8 cellular contexts compared by ENCODE assay signal in genomic region chrX:54529166-54529558, GRCh38. TPM values are rescaled to one million over a fixed set of nuclear protein-coding genes. Genes with fewer than 3 reads are reported as not detected.
A peak's percentile ranks its signal among the peaks of the same experiment; 100 is the strongest.
DNase-seq lines count a peak whose midpoint lies in the region; ATAC-seq and TF ChIP-seq lines count a peak whose summit lies in the region.

No MANE protein-coding gene starts in this region.

- no peak for TF ChIP-seq CTCF in foreskin fibroblast (IDR thresholded peaks at IDR 0.05; ENCODE audit: low read depth, low read length)

- H3K4me1 ChIP-seq in SJSA1 (replicated peaks): peaks cover 3% of the 10 kb centered on the region

- peak overlapping the region; percentile 91 for H3K27ac Mint-ChIP-seq in stimulated activated memory B cell treated with anti-CD40 and anti-IgM and Interleukin-4, amounts not matched to agents 10 μg/mL and 1 μg/mL and 100 μg/mL, for 72 hours

- peak overlapping the region; percentile 90 for H3K27ac ChIP-seq in SJSA1

- no peaks in the 10 kb centered on the region for H3K27me3 Mint-ChIP-seq in stimulated activated memory B cell treated with anti-CD40 and anti-IgM and Interleukin-4, amounts not matched to agents 10 μg/mL and 1 μg/mL and 100 μg/mL, for 72 hours

- peaks cover 17% of the 10 kb centered on the region for H3K36me3 Mint-ChIP-seq in stimulated activated memory B cell treated with anti-CD40 and anti-IgM and Interleukin-4, amounts not matched to agents 10 μg/mL and 1 μg/mL and 100 μg/mL, for 72 hours

- H3K27me3 ChIP-seq in SJSA1 (replicated peaks): no peaks in the 10 kb centered on the region

- no peak for ATAC-seq in stimulated activated memory B cell treated with anti-CD40 and anti-IgM and Interleukin-4, amounts not matched to agents 10 μg/mL and 1 μg/mL and 100 μg/mL, for 72 hours
- ATAC-seq in GM18870 (IDR thresholded peaks at IDR 0.05; ENCODE audit: unreplicated experiment) (no peak), HG02970 (IDR thresholded peaks at IDR 0.05; ENCODE audit: low FRiP score, unreplicated experiment) (no peak)

- H3K9me3 ChIP-seq in SJSA1 (replicated peaks): no peaks in the 10 kb centered on the region

- H3K4me3 ChIP-seq in SJSA1: peak overlapping the region; percentile 75
- H3K4me3 ChIP-seq in foreskin fibroblast (ENCODE audit: low read depth in 1 of 2, low read length in 2 of 2): peak overlapping the region; percentile 65 to 88

- peaks cover 23% of the 10 kb centered on the region for H3K4me1 Mint-ChIP-seq in stimulated activated memory B cell treated with anti-CD40 and anti-IgM and Interleukin-4, amounts not matched to agents 10 μg/mL and 1 μg/mL and 100 μg/mL, for 72 hours

- peaks cover 5% of the 10 kb centered on the region for H3K9me3 Mint-ChIP-seq in stimulated activated memory B cell treated with anti-CD40 and anti-IgM and Interleukin-4, amounts not matched to agents 10 μg/mL and 1 μg/mL and 100 μg/mL, for 72 hours

- H3K36me3 ChIP-seq in SJSA1: peaks cover 4% of the 10 kb centered on the region

- DNase-seq in NCI-H2171 treated with DMSO at 0.1 percent for 48 hours (lab: John Stamatoyannopoulos, UW) (peak; percentile 48), NCI-H2171 (lab: John Stamatoyannopoulos, UW) (no peak), SJSA1 (ENCODE audit: low read depth in 1 of 2, low spot score in 2 of 2) (no peak), foreskin fibroblast (no peak)
- DNase-seq in NK-92 treated with Interleukin-12 subunit alpha and Interleukin-12 subunit beta, amount 100 ng/mL, for 24 hours (lab: John Stamatoyannopoulos, UW): no peak

- peak overlapping the region; percentile 94 for H3K4me3 Mint-ChIP-seq in stimulated activated memory B cell treated with anti-CD40 and anti-IgM and Interleukin-4, amounts not matched to agents 10 μg/mL and 1 μg/mL and 100 μg/mL, for 72 hours

RNA-seq across cellular contexts. Expression of gene GNL3L, which starts 0.9 kb away (rescaled TPM):
- 25.2 and 35.8 TPM in 2 replicates for total RNA-seq in SJSA1 (2014; rRNA removed; shearing (Covaris generic))

RNA-seq across cellular contexts. Expression of gene FGD1, which starts 33.1 kb away (rescaled TPM):
- 3.4 and 5.7 TPM in 2 replicates for total RNA-seq in SJSA1 (2014; rRNA removed; shearing (Covaris generic))
